ENCODE assay signal across 9 cellular contexts in the genomic region with DNA sequence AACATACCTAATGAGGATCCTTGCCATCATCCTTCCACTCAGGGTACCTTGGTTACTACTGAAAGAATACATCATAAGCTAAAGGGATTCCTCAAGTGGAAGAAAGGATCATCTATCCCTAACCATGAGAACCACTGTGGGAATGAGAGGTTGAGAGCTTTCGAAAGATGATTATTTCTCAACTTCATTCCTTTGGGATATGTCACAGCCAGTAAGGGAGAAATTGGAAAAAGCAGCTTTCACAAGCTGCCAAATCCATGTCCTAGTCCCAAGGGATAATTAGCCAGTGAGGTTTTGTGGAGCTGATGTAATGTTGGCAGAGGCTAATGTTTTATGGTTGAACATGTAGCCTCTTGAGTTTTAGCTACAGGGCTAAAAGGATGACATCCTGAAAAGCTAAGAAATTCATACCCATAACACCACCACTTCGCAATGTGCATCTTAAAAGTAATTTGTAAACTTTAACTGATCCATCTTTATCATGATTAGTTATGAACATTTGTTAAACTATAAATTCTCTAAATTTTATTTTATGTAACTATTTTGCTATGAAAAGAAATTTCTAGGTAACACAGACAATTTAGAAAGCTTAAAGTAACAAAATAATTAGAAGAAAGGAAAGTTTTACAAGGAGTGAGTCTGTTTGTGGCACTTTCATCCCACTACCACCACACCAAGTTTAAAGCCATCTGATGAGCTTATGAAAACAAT.
DNase-seq lines count a peak whose midpoint lies in the region; ATAC-seq and TF ChIP-seq lines count a peak whose summit lies in the region.
"Had no signal": no experiment of that assay in that cellular context is flagged by ENCODE, and none has a peak within 500 bp of the region (broad histone marks: within the 10 kb centered on the region; RNA-seq: fewer than 3 reads in every experiment).

No MANE protein-coding gene starts in this region.

- peaks cover 0 to 74% (median 55%) of the 10 kb centered on the region in 4 donors for H3K4me1 ChIP-seq in sigmoid colon

- no peak overlapping the region for H3K4me3 ChIP-seq in sigmoid colon

- H3K27ac ChIP-seq in sigmoid colon: peak overlapping the region; percentile 68 to 87 (median 80)

- H3K27me3 ChIP-seq in sigmoid colon: no peaks in the 10 kb centered on the region

- no peak for ATAC-seq in GM18520 (IDR thresholded peaks at IDR 0.05; ENCODE audit: unreplicated experiment)
- ATAC-seq: stimulated activated effector memory CD8-positive, alpha-beta T cell treated with anti-CD3 and anti-CD28 coated beads, Interleukin-12 subunit alpha, Interleukin-12 subunit beta, amount 100 ng/mL, for 72 hours had no signal

- WGBS in sigmoid colon, 2 donors: 79 to 85% methylated on average over 2 of the region's 2 CpGs

- TF ChIP-seq CTCF in sigmoid colon (IDR thresholded peaks at IDR 0.05): no peak
- no peak for TF ChIP-seq CTCF in GM20000 (IDR thresholded peaks at IDR 0.05; ENCODE audit: extremely low read depth, missing control alignments)

- H3K9me3 ChIP-seq in sigmoid colon: no peaks in the 10 kb centered on the region

- intact Hi-C loops in sigmoid colon (cut with DNase I): no loop called here

- TF ChIP-seq POLR2A in sigmoid colon (IDR thresholded peaks at IDR 0.05): no peak

- H3K36me3 ChIP-seq in sigmoid colon: no peaks in the 10 kb centered on the region

- DNase-seq in G401 (ENCODE audit: low spot score) (peak; percentile 16), SK-MEL-5 (ENCODE audit: low read depth, low spot score) (peak; percentile 96), glomerular visceral epithelial cell (ENCODE audit: extremely low spot score) (peak; percentile 93), sigmoid colon (peak; percentile 78), GM20000 (ENCODE audit: low spot score) (no peak), SHP77 treated with DMSO at 0.1 percent for 48 hours (lab: John Stamatoyannopoulos, UW) (no peak)
- DNase-seq in stimulated activated CD4-positive, alpha-beta T cell treated with anti-CD3 and anti-CD28 coated beads, Interleukin-12 subunit alpha, Interleukin-12 subunit beta, amount 100 ng/mL, for 4 hours: no peak

- TF ChIP-seq EP300 in sigmoid colon (IDR thresholded peaks at IDR 0.05): peak in 2 of 4 donors; percentile 35 to 40

- in situ Hi-C loops in G401 (cut with HindIII; ENCODE audit: low sequenced_read_pairs): no loop called here
- in situ Hi-C loops in SK-MEL-5 (cut with HindIII; ENCODE audit: low pct_unique_long_range_greater_than_20kb, low sequenced_read_pairs): no loop called here

Comparison
In these comparisons a context has a peak if more than half of its experiments do, and no peak if none do; other contexts are left out.
1. DNase-seq: peak in G401 (single experiment), SK-MEL-5 (single experiment), glomerular visceral epithelial cell (single experiment) and sigmoid colon (single experiment); none in GM20000 (single experiment), stimulated activated CD4-positive, alpha-beta T cell treated with anti-CD3 and anti-CD28 coated beads, Interleukin-12 subunit alpha, Interleukin-12 subunit beta, amount 100 ng/mL, for 4 hours (single experiment) and SHP77 treated with DMSO at 0.1 percent for 48 hours (single experiment).